In the genomic region with DNA sequence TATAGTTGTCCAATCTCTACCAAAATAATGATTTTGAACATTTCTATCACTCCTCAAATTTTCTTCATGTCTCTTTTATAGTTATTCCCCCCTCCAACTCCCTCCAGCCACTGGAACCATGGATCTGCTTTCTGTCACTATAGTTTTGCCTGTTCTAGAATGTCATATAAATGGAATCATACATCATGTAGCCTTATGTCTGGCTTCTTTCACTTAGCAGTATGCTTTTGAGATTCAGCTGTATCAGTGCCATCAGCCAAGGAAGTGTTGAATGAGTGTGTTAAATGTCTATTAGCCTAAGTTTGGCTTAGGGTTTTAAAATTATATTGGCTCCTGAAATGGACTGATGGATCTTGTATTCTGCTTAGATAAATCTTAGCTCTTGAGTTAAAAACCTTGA, we compare ENCODE assay signal across 22 cellular contexts. TPM values are rescaled to one million over a fixed set of nuclear protein-coding genes. Genes with fewer than 3 reads are reported as not detected.
DNase-seq lines count a peak whose midpoint lies in the region; ATAC-seq, FAIRE-seq and TF ChIP-seq lines count a peak whose summit lies in the region.
"Had no signal": no experiment of that assay in that cellular context is flagged by ENCODE, and none has a peak within 500 bp of the region (broad histone marks: within the 10 kb centered on the region; RNA-seq: fewer than 3 reads in every experiment).

No MANE protein-coding gene starts in this region.

- TF ChIP-seq CTCF in coronary artery (IDR thresholded peaks at IDR 0.05) = no peak

- no peak overlapping the region for H3K4me2 ChIP-seq in mesenchymal stem cell (ENCODE audit: low read length, poor library complexity, severe bottlenecking)

- H2BK120ac ChIP-seq in mesenchymal stem cell (ENCODE audit: low read depth, low read length) = no peak overlapping the region

- no peak overlapping the region for H2AK5ac ChIP-seq in mesenchymal stem cell (ENCODE audit: low read length, severe bottlenecking)

- H3K4ac ChIP-seq in mesenchymal stem cell (ENCODE audit: low read depth in 1 of 2, low read length in 2 of 2) = no peak overlapping the region

- peaks cover 2% of the 10 kb centered on the region for H3K79me1 ChIP-seq in mesenchymal stem cell (replicated peaks; ENCODE audit: low read length, poor library complexity, severe bottlenecking)

- no peaks in the 10 kb centered on the region for H3K27me3 Mint-ChIP-seq in activated naive CD4-positive, alpha-beta T cell treated with anti-CD3 and anti-CD28 coated beads, Interleukin-2, amount 50 U/mL, for 24 hours
- H3K27me3 Mint-ChIP-seq in T-helper 17 cell = no peaks in the 10 kb centered on the region
- H3K27me3 Mint-ChIP-seq: memory B cell, progenitor cell of endocrine pancreas had no signal

- no peak overlapping the region for H3K9ac ChIP-seq in mesenchymal stem cell (ENCODE audit: low read length)

- ATAC-seq in T-helper 17 cell = no peak
- ATAC-seq: stimulated activated naive CD8-positive, alpha-beta T cell treated with anti-CD3 and anti-CD28 coated beads, Interleukin-15, Interleukin-2, amounts not matched to agents 100 U/mL and 50 U/mL, for 24 hours had no signal

- no peaks in the 10 kb centered on the region for H3K9me3 Mint-ChIP-seq in activated naive CD4-positive, alpha-beta T cell treated with anti-CD3 and anti-CD28 coated beads, Interleukin-2, amount 50 U/mL, for 24 hours
- H3K9me3 Mint-ChIP-seq: memory B cell had no signal

- DNase-seq in activated naive CD4-positive, alpha-beta T cell treated with anti-CD3 and anti-CD28 coated beads, Interleukin-2, amount 50 U/mL, for 16 hours = no peak
- DNase-seq in GM12892 (ENCODE audit: insufficient read length) (no peak), T-helper 17 cell (no peak), mesenchymal stem cell (peak; percentile 37), ureter (ENCODE audit: low spot score) (no peak), coronary artery (ENCODE audit: low spot score) (no peak), SKM-1 (lab: John Stamatoyannopoulos, UW; ENCODE audit: unreplicated experiment) (no peak)
- DNase-seq: activated CD8-positive, alpha-beta memory T cell treated with anti-CD3 and anti-CD28 coated beads, Interleukin-2, amount 50 U/mL, for 4 hours; brain microvascular endothelial cell; cortex of kidney; foreskin fibroblast; GDM1; H7; hypothalamus; NCI-H1417; NCI-H2107; NCI-H510A; stimulated activated naive CD8-positive, alpha-beta T cell treated with anti-CD3 and anti-CD28 coated beads, Interleukin-15, Interleukin-2, amounts not matched to agents 100 U/mL and 50 U/mL, for 24 hours; transverse colon had no signal

- H2BK15ac ChIP-seq in mesenchymal stem cell (ENCODE audit: low read depth, poor library complexity, severe bottlenecking) = no peak overlapping the region

- no peaks in the 10 kb centered on the region for H3K27me3 ChIP-seq in mesenchymal stem cell (ENCODE audit: control insufficient read depth in 1 of 2, insufficient read depth in 1 of 2, low read length in 2 of 2)
- H3K27me3 ChIP-seq: brain microvascular endothelial cell, transverse colon had no signal

- H3K4me1 ChIP-seq in mesenchymal stem cell (ENCODE audit: control insufficient read depth, insufficient read depth, low read depth, low read length) = peaks cover 7% of the 10 kb centered on the region

- peaks cover 17 to 20% of the 10 kb centered on the region in 2 experiments for H3K36me3 ChIP-seq in mesenchymal stem cell (ENCODE audit: control insufficient read depth in 1 of 2, insufficient read depth in 2 of 2, low read depth in 1 of 2, low read length in 2 of 2)

- H4K91ac ChIP-seq in mesenchymal stem cell (ENCODE audit: low read length) = no peak overlapping the region

- H2BK12ac ChIP-seq in mesenchymal stem cell (ENCODE audit: low read length in 2 of 2) = no peak overlapping the region

- no peak overlapping the region for H2BK5ac ChIP-seq in mesenchymal stem cell (ENCODE audit: low read depth, low read length, poor library complexity, severe bottlenecking)

- H3K9me3 ChIP-seq in T-helper 17 cell (ENCODE audit: control insufficient read depth, low read length, poor library complexity, severe bottlenecking) (no peaks in the 10 kb centered on the region), mesenchymal stem cell (ENCODE audit: control insufficient read depth, low read length) (no peaks in the 10 kb centered on the region)
- H3K9me3 ChIP-seq: transverse colon had no signal

- H4K8ac ChIP-seq in mesenchymal stem cell (ENCODE audit: low read length) = no peak overlapping the region

- H3K4me1 Mint-ChIP-seq in activated naive CD4-positive, alpha-beta T cell treated with anti-CD3 and anti-CD28 coated beads, Interleukin-2, amount 50 U/mL, for 24 hours = peaks cover 37% of the 10 kb centered on the region
- peaks cover 19% of the 10 kb centered on the region for H3K4me1 Mint-ChIP-seq in T-helper 17 cell

- peak overlapping the region; percentile 5 for H3K4me3 Mint-ChIP-seq in activated naive CD4-positive, alpha-beta T cell treated with anti-CD3 and anti-CD28 coated beads, Interleukin-2, amount 50 U/mL, for 24 hours
- no peak overlapping the region for H3K4me3 Mint-ChIP-seq in T-helper 17 cell
- H3K4me3 Mint-ChIP-seq: memory B cell had no signal

- peak; percentile 24 for FAIRE-seq in GM12892 (lab: Jason Lieb, UNC)

- no peak overlapping the region for H3K23ac ChIP-seq in mesenchymal stem cell (ENCODE audit: low read length in 2 of 2)

- H3K27ac Mint-ChIP-seq in activated naive CD4-positive, alpha-beta T cell treated with anti-CD3 and anti-CD28 coated beads, Interleukin-2, amount 50 U/mL, for 24 hours = peak overlapping the region; percentile 73
- H3K27ac Mint-ChIP-seq in T-helper 17 cell = peak overlapping the region; percentile 8
- H3K27ac Mint-ChIP-seq: memory B cell had no signal

- peaks cover 8% of the 10 kb centered on the region for H3K36me3 Mint-ChIP-seq in activated naive CD4-positive, alpha-beta T cell treated with anti-CD3 and anti-CD28 coated beads, Interleukin-2, amount 50 U/mL, for 24 hours
- H3K36me3 Mint-ChIP-seq in T-helper 17 cell (ENCODE audit: low read depth) = peaks cover 2% of the 10 kb centered on the region

- H2AFZ ChIP-seq in mesenchymal stem cell (ENCODE audit: low read depth, low read length) = no peak overlapping the region

- H3K14ac ChIP-seq in mesenchymal stem cell (ENCODE audit: low read length in 2 of 2) = no peak overlapping the region

- H3K27ac ChIP-seq in mesenchymal stem cell (ENCODE audit: low read length, poor library complexity, severe bottlenecking) (no peak overlapping the region), coronary artery (no peak overlapping the region)
- H3K27ac ChIP-seq: brain microvascular endothelial cell had no signal

- H3K4me3 ChIP-seq in mesenchymal stem cell (ENCODE audit: insufficient read depth in 1 of 2, low read depth in 1 of 2, low read length in 2 of 2) (no peak overlapping the region), coronary artery (no peak overlapping the region)
- H3K4me3 ChIP-seq: transverse colon had no signal

- no peak overlapping the region for H3K18ac ChIP-seq in mesenchymal stem cell (ENCODE audit: low read depth in 1 of 2, low read length in 2 of 2)

- TF ChIP-seq POLR2A in GM12892 (IDR thresholded peaks at IDR 0.05; ENCODE audit: low read depth, low read length) = no peak

RNA-seq across cellular contexts. Expression of a gene that starts 36.0 kb away (rescaled TPM):
- polyA plus RNA-seq in GM12892 (2012; ENCODE audit: missing spikeins) = 163 TPM
- 100 to 1,000 TPM; 153 to 165 TPM for total RNA-seq in T-helper 17 cell
- 102 TPM for polyA plus RNA-seq in mesenchymal stem cell (2013, experiment 1 of 2)
- polyA plus RNA-seq in mesenchymal stem cell (2013, experiment 2 of 2) = 107 TPM
- total RNA-seq in ureter = 180 TPM

RNA-seq across cellular contexts. Expression of a gene that starts 51.0 kb away (rescaled TPM):
- polyA plus RNA-seq in GM12892 (2012; ENCODE audit: missing spikeins) = 22.4 TPM
- total RNA-seq in T-helper 17 cell (1 to 10 TPM; 3.2 to 4.3 TPM), ureter (28.7 TPM)
- 75.1 TPM for polyA plus RNA-seq in mesenchymal stem cell (2013, experiment 1 of 2)
- 76.7 TPM for polyA plus RNA-seq in mesenchymal stem cell (2013, experiment 2 of 2)
